ENCODE assay signal across 19 cellular contexts in the genomic region with DNA sequence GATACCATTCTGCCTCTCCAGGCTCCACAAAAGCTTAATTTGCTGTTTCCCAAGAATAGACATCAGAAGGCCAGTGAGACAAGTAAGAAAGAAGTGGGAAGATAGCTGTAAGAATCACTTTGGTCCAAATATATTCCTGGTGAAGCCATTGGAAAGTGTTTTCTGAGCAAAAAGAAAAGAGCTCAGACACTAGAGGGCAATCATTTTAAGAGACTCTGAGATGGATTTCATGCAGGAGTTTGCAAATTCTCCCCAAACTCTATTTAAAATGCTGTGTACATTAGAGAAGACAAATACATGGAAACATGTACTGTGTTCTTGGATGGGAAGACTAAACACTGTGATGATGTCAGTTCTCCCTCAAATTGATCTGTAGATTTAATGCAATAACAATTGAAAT. TPM values are rescaled to one million over a fixed set of nuclear protein-coding genes. Genes with fewer than 3 reads are reported as not detected.
DNase-seq lines count a peak whose midpoint lies in the region; ATAC-seq, FAIRE-seq and TF ChIP-seq lines count a peak whose summit lies in the region.
"Had no signal": no experiment of that assay in that cellular context is flagged by ENCODE, and none has a peak within 500 bp of the region (broad histone marks: within the 10 kb centered on the region; RNA-seq: fewer than 3 reads in every experiment).

No MANE protein-coding gene starts in this region.

- DNase-seq in HepG2 (ENCODE audit: low spot score), result no peak
- DNase-seq in right lobe of liver, result no peak
- no peak for DNase-seq in chondrocyte (ENCODE audit: low spot score)
- no peak for DNase-seq in foreskin keratinocyte
- no peak for DNase-seq in activated CD4-positive, alpha-beta T cell treated with anti-CD3 and anti-CD28 coated beads for 36 hours
- DNase-seq in cerebellum (ENCODE audit: low spot score), result no peak
- DNase-seq in RKO (ENCODE audit: low spot score), result no peak
- DNase-seq in PC-3, result no peak
- DNase-seq: DMS153, GOT3, NCI-H1092, NCI-H146, NCI-H2081, NCI-H510A treated with DMSO at 0.1 percent for 48 hours, SHP77 treated with DMSO at 0.1 percent for 48 hours had no signal

- H3K9me3 Mint-ChIP-seq in chondrocyte (ENCODE audit: low read depth), result no peaks in the 10 kb centered on the region
- H3K9me3 Mint-ChIP-seq in activated CD4-positive, alpha-beta T cell treated with anti-CD3 and anti-CD28 coated beads for 36 hours (ENCODE audit: low read depth), result no peaks in the 10 kb centered on the region

- no peak overlapping the region for H3K4me3 Mint-ChIP-seq in chondrocyte (ENCODE audit: unreplicated experiment)
- no peak overlapping the region for H3K4me3 Mint-ChIP-seq in activated CD4-positive, alpha-beta T cell treated with anti-CD3 and anti-CD28 coated beads for 36 hours

- TF ChIP-seq POLR2A in HepG2 (IDR thresholded peaks at IDR 0.05; ENCODE audit: insufficient read depth in 1 of 2, low read depth in 2 of 2, low read length in 2 of 2) (no peak), right lobe of liver (IDR thresholded peaks at IDR 0.05) (no peak)

- intact Hi-C loops in HepG2 (cut with micrococcal nuclease; ENCODE audit: unreplicated experiment), result loop anchor here (1.0 kb wide), 1 partner anchor 55 kb away; no protein-coding TSS in a partner anchor
- intact Hi-C loops in right lobe of liver (cut with DNase I), result no loop called here
- intact Hi-C loops in activated CD4-positive, alpha-beta T cell treated with anti-CD3 and anti-CD28 coated beads for 36 hours (cut with DNase I, micrococcal nuclease), result no loop called here
- intact Hi-C loops in PC-3 (cut with micrococcal nuclease), result no loop called here

- H3K4me3 ChIP-seq in HepG2 (replicated peaks in 1 of 3; ENCODE audit: insufficient read depth in 1 of 3, low read depth in 2 of 3, low read length in 3 of 3) (no peak overlapping the region), right lobe of liver (no peak overlapping the region), PC-3 (ENCODE audit: low read length) (no peak overlapping the region)

- TF ChIP-seq CTCF in HepG2 (CRISPR knock-in tag; IDR thresholded peaks at IDR 0.05) (peak; percentile 17; the same call in 1 of the 2 replicates), right lobe of liver (IDR thresholded peaks at IDR 0.05) (peak in 1 of 4 donors; percentile 5), chondrocyte (IDR thresholded peaks at IDR 0.05) (peak; percentile 39), foreskin keratinocyte (conservative IDR thresholded peaks at IDR 0.05) (peak; percentile 37), PC-3 (conservative IDR thresholded peaks at IDR 0.05; ENCODE audit: low read depth, low read length) (no peak)

- no peak for TF ChIP-seq EP300 in HepG2 (IDR thresholded peaks at IDR 0.05; ENCODE audit: low read depth in 2 of 2, low read length in 2 of 2)
- TF ChIP-seq EP300 in HepG2 (CRISPR knock-in tag; IDR thresholded peaks at IDR 0.05; ENCODE audit: borderline replicate concordance), result no peak

- H4K20me1 ChIP-seq in HepG2 (ENCODE audit: insufficient read depth, low read length) (no peaks in the 10 kb centered on the region), PC-3 (ENCODE audit: low read length) (no peaks in the 10 kb centered on the region)

- H3K79me2 ChIP-seq in HepG2 (ENCODE audit: insufficient read depth, low read length) (no peaks in the 10 kb centered on the region), PC-3 (ENCODE audit: low read length) (no peaks in the 10 kb centered on the region)

- POLR2A ChIA-PET in HepG2 (lab: Yijun Ruan, JAX), result no interaction called here
- POLR2A ChIA-PET in activated CD4-positive, alpha-beta T cell treated with anti-CD3 and anti-CD28 coated beads for 36 hours (lab: Charles Lee), result no interaction called here
- POLR2A ChIA-PET in PC-3 (lab: Charles Lee; ENCODE audit: unreplicated experiment), result no interaction called here

- no peak for ATAC-seq in HepG2
- no peak for ATAC-seq in right lobe of liver
- ATAC-seq in foreskin keratinocyte, result no peak
- ATAC-seq in activated CD4-positive, alpha-beta T cell treated with anti-CD3 and anti-CD28 coated beads for 36 hours, result no peak
- no peak for ATAC-seq in PC-3

- H3K27me3 Mint-ChIP-seq in chondrocyte (ENCODE audit: low read depth), result peaks cover 35% of the 10 kb centered on the region
- peaks cover 9% of the 10 kb centered on the region for H3K27me3 Mint-ChIP-seq in activated CD4-positive, alpha-beta T cell treated with anti-CD3 and anti-CD28 coated beads for 36 hours

- H3K27me3 ChIP-seq in HepG2 (ENCODE audit: control insufficient read depth in 1 of 2, insufficient read depth in 2 of 2, low read length in 2 of 2) (no peaks in the 10 kb centered on the region; a peak in 1 of 5 replicates), right lobe of liver (no peaks in the 10 kb centered on the region), foreskin keratinocyte (peaks cover 44% of the 10 kb centered on the region), PC-3 (ENCODE audit: low read length) (no peaks in the 10 kb centered on the region; the same call in 1 of the 2 replicates)

- BruUV-seq in HepG2 (replicated peaks; lab: Mats Ljungman, UMichigan) (no TSS peak), PC-3 (replicated peaks; lab: Mats Ljungman, UMichigan) (no TSS peak)

- in situ Hi-C loops in HepG2 (cut with HindIII; ENCODE audit: extremely low pct_ligation_motif_present, low pct_unique_long_range_greater_than_20kb), result loop anchor here (10.0 kb wide), 1 partner anchor 183 kb away; no protein-coding TSS in a partner anchor

- H3K27ac ChIP-seq in HepG2 (ENCODE audit: extremely low read length, insufficient read depth, low read length) (no peak overlapping the region), right lobe of liver (no peak overlapping the region), foreskin keratinocyte (no peak overlapping the region), PC-3 (ENCODE audit: low read length) (no peak overlapping the region)
- H3K27ac ChIP-seq: C4-2B had no signal

- no peak overlapping the region for H3K4me2 ChIP-seq in HepG2 (ENCODE audit: low read depth, low read length)
- no peak overlapping the region for H3K4me2 ChIP-seq in PC-3 (ENCODE audit: low read length)

- H3K36me3 ChIP-seq in HepG2 (replicated peaks in 1 of 2; ENCODE audit: control insufficient read depth in 1 of 2, insufficient read depth in 2 of 2, low read length in 2 of 2), result no peaks in the 10 kb centered on the region
- H3K36me3 ChIP-seq in right lobe of liver, result no peaks in the 10 kb centered on the region
- no peaks in the 10 kb centered on the region for H3K36me3 ChIP-seq in PC-3 (ENCODE audit: low read depth, low read length)

- H3K9me3 ChIP-seq in HepG2 (ENCODE audit: low read length) (no peaks in the 10 kb centered on the region), right lobe of liver (no peaks in the 10 kb centered on the region), PC-3 (ENCODE audit: low read length) (no peaks in the 10 kb centered on the region)

- H3K9ac ChIP-seq in HepG2 (ENCODE audit: insufficient read depth, low read depth, low read length), result no peak overlapping the region
- no peak overlapping the region for H3K9ac ChIP-seq in PC-3 (ENCODE audit: low read length)

- CTCF ChIA-PET in HepG2 (lab: Yijun Ruan, JAX; ENCODE audit: low intra/inter-chr PET ratio, low total read pairs) (no interaction called here), PC-3 (lab: Charles Lee) (no interaction called here)
- CTCF ChIA-PET in activated CD4-positive, alpha-beta T cell treated with anti-CD3 and anti-CD28 coated beads for 36 hours (lab: Charles Lee), result interaction anchor here (0.7 kb wide), 1 partner anchor 270 kb away, joined by 3 read pairs; no protein-coding TSS in a partner anchor

- no peaks in the 10 kb centered on the region for H3K9me2 ChIP-seq in PC-3 (replicated peaks; ENCODE audit: low read length)

- H3K36me3 Mint-ChIP-seq in chondrocyte (ENCODE audit: low read depth), result no peaks in the 10 kb centered on the region
- H3K36me3 Mint-ChIP-seq in activated CD4-positive, alpha-beta T cell treated with anti-CD3 and anti-CD28 coated beads for 36 hours (ENCODE audit: low read depth), result no peaks in the 10 kb centered on the region

- no peaks in the 10 kb centered on the region for H3K4me1 Mint-ChIP-seq in chondrocyte (ENCODE audit: low read depth)
- H3K4me1 Mint-ChIP-seq in activated CD4-positive, alpha-beta T cell treated with anti-CD3 and anti-CD28 coated beads for 36 hours, result no peaks in the 10 kb centered on the region

- H2AFZ ChIP-seq in HepG2 (ENCODE audit: low read length) (no peak overlapping the region), PC-3 (ENCODE audit: low read length) (no peak overlapping the region)

- no peak overlapping the region for H3K27ac Mint-ChIP-seq in chondrocyte (ENCODE audit: unreplicated experiment)
- H3K27ac Mint-ChIP-seq in activated CD4-positive, alpha-beta T cell treated with anti-CD3 and anti-CD28 coated beads for 36 hours, result no peak overlapping the region

- FAIRE-seq in HepG2 (lab: Jason Lieb, UNC), result peak; percentile 63
- FAIRE-seq: GM12892, RCC 7860 had no signal

- no peaks in the 10 kb centered on the region for H3F3A ChIP-seq in PC-3 (ENCODE audit: low read length, unreplicated experiment)

- H3K4me1 ChIP-seq in HepG2 (ENCODE audit: insufficient read depth, low read length) (peaks cover 17% of the 10 kb centered on the region), right lobe of liver (no peaks in the 10 kb centered on the region), foreskin keratinocyte (no peaks in the 10 kb centered on the region), PC-3 (ENCODE audit: insufficient read depth, low read length) (no peaks in the 10 kb centered on the region)

- no peak for TF ChIP-seq RAD21 in HepG2 (CRISPR knock-in tag; IDR thresholded peaks at IDR 0.05)

RNA-seq across cellular contexts. Expression of a gene that starts 8.0 kb away (rescaled TPM):
- total RNA-seq in HepG2 (2016; rRNA removed; fragmentation: Illumina TruSeq; extraction: Trizol) (0.65 and 0.66 TPM in 2 replicates), right lobe of liver (1 to 10 TPM in 1 of 6 experiments, under 1 TPM in 2, not detected in 3; 0.37 to 2.9 (median 0.37) TPM), chondrocyte (not detected in 3 replicates), foreskin keratinocyte (0.07 TPM in 1 of 2 replicates, not detected in the other), cerebellum (2.4 TPM), PC-3 (2014; rRNA removed) (not detected in 2 replicates)
- 0.18 and 0.20 TPM in 2 replicates for total RNA-seq in HepG2 (2016; cell fraction: cytosol; rRNA removed; fragmentation: Illumina TruSeq; extraction: Trizol; ENCODE audit: low read depth)
- 0.34 and 1.00 TPM in 2 replicates for total RNA-seq in HepG2 (2016; cell fraction: insoluble cytoplasmic fraction; rRNA removed; fragmentation: Illumina TruSeq; extraction: Trizol)
- total RNA-seq in HepG2 (2016; cell fraction: membrane; rRNA removed; fragmentation: Illumina TruSeq; extraction: Trizol), result 0.19 and 0.59 TPM in 2 replicates
- 1.0 and 2.1 TPM in 2 replicates for total RNA-seq in HepG2 (2016; cell fraction: nucleus; rRNA removed; fragmentation: Illumina TruSeq; extraction: Trizol)
- polyA plus RNA-seq in HepG2 (2011; rRNA removed) (0.37 and 0.62 TPM in 2 replicates), foreskin keratinocyte (not detected in 2 replicates)
- 0.21 and 0.26 TPM in 2 replicates for polyA plus RNA-seq in HepG2 (2011; cell fraction: cytosol; rRNA removed)
- polyA plus RNA-seq in HepG2 (2011; cell fraction: nucleus; rRNA removed), result 2.4 and 2.6 TPM in 2 replicates
- 0.21 and 0.43 TPM in 2 replicates for polyA plus RNA-seq in HepG2 (2012)
- 0.05 and 0.15 TPM in 2 replicates for polyA plus RNA-seq in HepG2 (2016; cell fraction: cytosol; fragmentation: Illumina TruSeq; extraction: Trizol; ENCODE audit: low read depth)
- polyA plus RNA-seq in HepG2 (2016; cell fraction: insoluble cytoplasmic fraction; fragmentation: Illumina TruSeq; extraction: Trizol; ENCODE audit: low read depth), result 0.37 and 0.40 TPM in 2 replicates
- 0.27 and 0.29 TPM in 2 replicates for polyA plus RNA-seq in HepG2 (2016; cell fraction: membrane; fragmentation: Illumina TruSeq; extraction: Trizol; ENCODE audit: low read depth)
- 1.8 and 2.2 TPM in 2 replicates for polyA plus RNA-seq in HepG2 (2016; cell fraction: nucleus; fragmentation: Illumina TruSeq; extraction: Trizol; ENCODE audit: insufficient read depth, low read depth)
- polyA minus RNA-seq in HepG2 (2011; rRNA and poly(A)+ RNA removed; ENCODE audit: low replicate concordance), result 0.64 TPM in 1 of 2 replicates, not detected in the other
- polyA minus RNA-seq in HepG2 (2011; cell fraction: cytosol; rRNA and poly(A)+ RNA removed), result 0.18 TPM in 1 of 2 replicates, not detected in the other
- polyA minus RNA-seq in HepG2 (2011; cell fraction: nucleus; rRNA and poly(A)+ RNA removed), result 0.26 and 0.62 TPM in 2 replicates
- not detected for total RNA-seq in activated CD4-positive, alpha-beta T cell treated with anti-CD3 and anti-CD28 coated beads for 36 hours
- total RNA-seq: MCF 10A had no signal
